20 cellular contexts compared by ENCODE assay signal in genomic region chr3:4387224-4388204, GRCh38.
DNase-seq lines count a peak whose midpoint lies in the region; ATAC-seq and TF ChIP-seq lines count a peak whose summit lies in the region.
"Had no signal": no experiment of that assay in that cellular context is flagged by ENCODE, and none has a peak within 500 bp of the region (broad histone marks: within the 10 kb centered on the region; RNA-seq: fewer than 3 reads in every experiment).

No MANE protein-coding gene starts in this region.

- peaks cover 15% of the 10 kb centered on the region for H3K4me1 Mint-ChIP-seq in activated naive CD8-positive, alpha-beta T cell treated with anti-CD3 and anti-CD28 coated beads, Interleukin-2, amount 10 ng/mL, durations not matched to agents 7 days and 5 days
- peaks cover 12% of the 10 kb centered on the region for H3K4me1 Mint-ChIP-seq in endothelial cell (ENCODE audit: unreplicated experiment)

- H3K4me3 ChIP-seq in dorsolateral prefrontal cortex = no peak overlapping the region
- H3K4me3 ChIP-seq: breast epithelium had no signal

- ATAC-seq in activated CD4-positive, CD25-positive, alpha-beta regulatory T cell treated with anti-CD3 and anti-CD28 coated beads, Interleukin-2, amount 50 U/mL, for 24 hours = peak; percentile 77
- ATAC-seq in GM19395 (IDR thresholded peaks at IDR 0.05; ENCODE audit: unreplicated experiment) (peak; percentile 89), HG02938 (IDR thresholded peaks at IDR 0.05; ENCODE audit: unreplicated experiment) (peak; percentile 49)
- peak; percentile 45 for ATAC-seq in activated naive CD8-positive, alpha-beta T cell treated with anti-CD3 and anti-CD28 coated beads, Interleukin-2, amount 10 ng/mL, durations not matched to agents 7 days and 5 days (ENCODE audit: low read depth)
- ATAC-seq: foreskin keratinocyte had no signal

- H3K9me3 Mint-ChIP-seq in activated naive CD8-positive, alpha-beta T cell treated with anti-CD3 and anti-CD28 coated beads, Interleukin-2, amount 10 ng/mL, durations not matched to agents 7 days and 5 days = no peaks in the 10 kb centered on the region
- H3K9me3 Mint-ChIP-seq in endothelial cell (ENCODE audit: unreplicated experiment) = peaks cover 4% of the 10 kb centered on the region

- no peaks in the 10 kb centered on the region for H3K27me3 Mint-ChIP-seq in activated naive CD8-positive, alpha-beta T cell treated with anti-CD3 and anti-CD28 coated beads, Interleukin-2, amount 10 ng/mL, durations not matched to agents 7 days and 5 days
- no peaks in the 10 kb centered on the region for H3K27me3 Mint-ChIP-seq in endothelial cell (ENCODE audit: unreplicated experiment)
- H3K27me3 Mint-ChIP-seq: CD4-positive, CD25-positive, alpha-beta regulatory T cell had no signal

- H3K4me3 Mint-ChIP-seq in activated naive CD8-positive, alpha-beta T cell treated with anti-CD3 and anti-CD28 coated beads, Interleukin-2, amount 10 ng/mL, durations not matched to agents 7 days and 5 days = no peak overlapping the region
- no peak overlapping the region for H3K4me3 Mint-ChIP-seq in endothelial cell (ENCODE audit: unreplicated experiment)
- H3K4me3 Mint-ChIP-seq: CD4-positive, CD25-positive, alpha-beta regulatory T cell had no signal

- H3K36me3 Mint-ChIP-seq in activated naive CD8-positive, alpha-beta T cell treated with anti-CD3 and anti-CD28 coated beads, Interleukin-2, amount 10 ng/mL, durations not matched to agents 7 days and 5 days = peaks cover 28% of the 10 kb centered on the region
- peaks cover 4% of the 10 kb centered on the region for H3K36me3 Mint-ChIP-seq in endothelial cell (ENCODE audit: low read depth, unreplicated experiment)

- no peak for TF ChIP-seq CTCF in dorsolateral prefrontal cortex (IDR thresholded peaks at IDR 0.05 in 54 of 56, conservative IDR thresholded peaks at IDR 0.05 in 2 of 56; ENCODE audit: low read depth in 1 of 56, partially characterized antibody in 56 of 56)
- TF ChIP-seq CTCF in endothelial cell (IDR thresholded peaks at IDR 0.05; ENCODE audit: unreplicated experiment) = no peak

- no peak for DNase-seq in activated CD4-positive, CD25-positive, alpha-beta regulatory T cell treated with anti-CD3 and anti-CD28 coated beads, Interleukin-2, amount 50 U/mL, for 72 hours
- DNase-seq in activated naive CD8-positive, alpha-beta T cell treated with anti-CD3 and anti-CD28 coated beads, Interleukin-2, amount 10 ng/mL, durations not matched to agents 7 days and 5 days = no peak
- DNase-seq in dorsolateral prefrontal cortex = no peak
- no peak for DNase-seq in endothelial cell (ENCODE audit: low spot score)
- DNase-seq in NCI-H1930 (lab: John Stamatoyannopoulos, UW) = no peak
- DNase-seq: CD4-positive, CD25-positive, alpha-beta regulatory T cell; foreskin keratinocyte; GOT3; IMR-90; NCI-H1048; NCI-H345; OCI-M1; SK-N-SH had no signal

- POLR2A ChIA-PET in activated naive CD8-positive, alpha-beta T cell treated with anti-CD3 and anti-CD28 coated beads, Interleukin-2, amount 10 ng/mL, durations not matched to agents 7 days and 5 days (lab: Charles Lee) = no interaction called here

- no peaks in the 10 kb centered on the region for H3K27me3 ChIP-seq in dorsolateral prefrontal cortex
- H3K27me3 ChIP-seq: breast epithelium, foreskin keratinocyte, neutrophil had no signal

- H3K27ac Mint-ChIP-seq in activated naive CD8-positive, alpha-beta T cell treated with anti-CD3 and anti-CD28 coated beads, Interleukin-2, amount 10 ng/mL, durations not matched to agents 7 days and 5 days = no peak overlapping the region
- no peak overlapping the region for H3K27ac Mint-ChIP-seq in endothelial cell (ENCODE audit: unreplicated experiment)
- H3K27ac Mint-ChIP-seq: CD4-positive, CD25-positive, alpha-beta regulatory T cell had no signal

- H3K27ac ChIP-seq in dorsolateral prefrontal cortex = no peak overlapping the region
- H3K27ac ChIP-seq: 22Rv1, breast epithelium, foreskin keratinocyte, neutrophil, VCaP had no signal

- intact Hi-C loops in dorsolateral prefrontal cortex (cut with DNase I) = no loop called here
